ENCODE assay signal across 8 cellular contexts in the genomic region with DNA sequence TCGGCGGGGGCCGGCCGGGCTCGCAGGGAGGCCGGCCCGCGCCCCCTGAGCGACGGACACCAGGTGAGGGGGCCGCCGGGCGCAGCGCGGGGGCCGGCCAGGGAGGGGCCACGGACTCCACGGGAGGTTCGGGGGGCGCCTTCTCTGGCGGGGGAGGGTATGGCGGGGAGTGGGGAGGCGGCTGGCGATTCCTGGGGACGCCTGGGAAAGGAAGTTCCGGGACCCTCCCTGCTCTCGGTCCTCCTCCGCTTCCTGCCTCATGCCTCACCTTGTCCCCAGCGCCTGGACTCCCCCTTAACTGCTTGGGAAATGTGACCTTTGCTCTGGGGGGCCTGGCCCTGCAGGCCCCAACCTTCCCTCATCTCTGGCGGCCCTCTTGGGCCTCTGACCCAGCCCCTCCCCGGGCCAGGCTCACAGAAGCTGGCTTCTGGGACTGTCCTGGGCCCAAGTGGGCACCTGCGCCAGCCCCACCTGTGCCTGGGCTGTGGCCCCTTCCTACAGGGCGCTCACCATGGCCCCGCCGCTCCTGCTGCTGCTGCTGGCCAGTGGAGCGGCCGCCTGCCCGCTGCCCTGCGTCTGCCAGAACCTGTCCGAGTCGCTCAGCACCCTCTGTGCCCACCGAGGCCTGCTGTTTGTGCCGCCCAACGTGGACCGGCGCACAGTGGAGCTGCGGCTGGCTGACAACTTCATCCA. TPM values are rescaled to one million over a fixed set of nuclear protein-coding genes. Genes with fewer than 3 reads are reported as not detected.
DNase-seq lines count a peak whose midpoint lies in the region; ATAC-seq and TF ChIP-seq lines count a peak whose summit lies in the region.

No MANE protein-coding gene starts in this region.

- intact Hi-C loops in lower lobe of right lung (cut with DNase I) (no loop called here), head of caudate nucleus (cut with DNase I) (loop anchor here (5.0 kb wide), 1 partner anchor 100 kb away; the partner anchor contains the start of gene PC)

- no peaks in the 10 kb centered on the region for H3K27me3 Mint-ChIP-seq in CD4-positive, CD25-positive, alpha-beta regulatory T cell

- ATAC-seq in CD4-positive, CD25-positive, alpha-beta regulatory T cell (ENCODE audit: low read depth in 2 of 2), result no peak
- ATAC-seq in HG02678 (IDR thresholded peaks at IDR 0.05; ENCODE audit: unreplicated experiment) (peak; percentile 1), lower lobe of right lung (no peak), HG02610 (IDR thresholded peaks at IDR 0.05; ENCODE audit: unreplicated experiment) (no peak), HG03159 (IDR thresholded peaks at IDR 0.05; ENCODE audit: unreplicated experiment) (no peak), HG02884 (IDR thresholded peaks at IDR 0.05; ENCODE audit: unreplicated experiment) (no peak)

- H3K4me3 Mint-ChIP-seq in CD4-positive, CD25-positive, alpha-beta regulatory T cell, result peak overlapping the region; percentile 68 to 85 (median 78)

- no peaks in the 10 kb centered on the region for H3K9me3 ChIP-seq in CD4-positive, CD25-positive, alpha-beta regulatory T cell (ENCODE audit: control insufficient read depth in 2 of 2, low read length in 2 of 2)
- H3K9me3 ChIP-seq in adipocyte (ENCODE audit: control insufficient read depth, low read length) (no peaks in the 10 kb centered on the region), lower lobe of right lung (no peaks in the 10 kb centered on the region)

- no peak overlapping the region for H3K27ac Mint-ChIP-seq in CD4-positive, CD25-positive, alpha-beta regulatory T cell

- H3K4me1 Mint-ChIP-seq in CD4-positive, CD25-positive, alpha-beta regulatory T cell, result peaks cover 0 to 8% (median 5%) of the 10 kb centered on the region in 4 donors

- no peaks in the 10 kb centered on the region for H3K27me3 ChIP-seq in CD4-positive, CD25-positive, alpha-beta regulatory T cell (ENCODE audit: control insufficient read depth, insufficient read depth, low read length)
- H3K27me3 ChIP-seq in adipocyte (replicated peaks; ENCODE audit: control insufficient read depth, insufficient read depth, low read length), result no peaks in the 10 kb centered on the region
- H3K27me3 ChIP-seq in lower lobe of right lung (ENCODE audit: low read depth), result no peaks in the 10 kb centered on the region

- TF ChIP-seq CTCF in lower lobe of right lung (IDR thresholded peaks at IDR 0.05), result no peak

- no peaks in the 10 kb centered on the region for H3K36me3 Mint-ChIP-seq in CD4-positive, CD25-positive, alpha-beta regulatory T cell

- H3K4me3 ChIP-seq in CD4-positive, CD25-positive, alpha-beta regulatory T cell (ENCODE audit: low read depth, low read length), result no peak overlapping the region
- H3K4me3 ChIP-seq in adipocyte (ENCODE audit: low read length) (peak overlapping the region; percentile 80), lower lobe of right lung (peak overlapping the region; percentile 49)

- no peak for DNase-seq in CD4-positive, CD25-positive, alpha-beta regulatory T cell
- no peak for DNase-seq in adipocyte (ENCODE audit: low read depth)
- DNase-seq in lower lobe of right lung, result no peak
- DNase-seq in head of caudate nucleus, result no peak

- H3K9me3 Mint-ChIP-seq in CD4-positive, CD25-positive, alpha-beta regulatory T cell, result no peaks in the 10 kb centered on the region

- H3K36me3 ChIP-seq in CD4-positive, CD25-positive, alpha-beta regulatory T cell (ENCODE audit: control insufficient read depth, insufficient read depth, low read length), result no peaks in the 10 kb centered on the region
- H3K36me3 ChIP-seq in adipocyte (ENCODE audit: control insufficient read depth, insufficient read depth, low read length, severe bottlenecking), result peaks cover 16% of the 10 kb centered on the region
- no peaks in the 10 kb centered on the region for H3K36me3 ChIP-seq in lower lobe of right lung

- H3K4me1 ChIP-seq in CD4-positive, CD25-positive, alpha-beta regulatory T cell (ENCODE audit: control insufficient read depth, insufficient read depth, low read length, poor library complexity, severe bottlenecking), result peaks cover 14% of the 10 kb centered on the region
- H3K4me1 ChIP-seq in adipocyte (ENCODE audit: control insufficient read depth, insufficient read depth, low read length) (peaks cover 6% of the 10 kb centered on the region), lower lobe of right lung (peaks cover 9% of the 10 kb centered on the region)

- no peak overlapping the region for H3K27ac ChIP-seq in CD4-positive, CD25-positive, alpha-beta regulatory T cell (ENCODE audit: insufficient read depth, low read length, poor library complexity, severe bottlenecking)
- H3K27ac ChIP-seq in lower lobe of right lung, result peak overlapping the region; percentile 49

- peak overlapping the region; percentile 80 for H3K9ac ChIP-seq in adipocyte (ENCODE audit: low read length)

RNA-seq across cellular contexts. Expression of gene LRFN4, which starts 0.5 kb away (rescaled TPM):
- total RNA-seq in CD4-positive, CD25-positive, alpha-beta regulatory T cell, result 8.0 TPM
- polyA plus RNA-seq in CD4-positive, CD25-positive, alpha-beta regulatory T cell, result 1 to 10 TPM in 3 of 4 donors, under 1 TPM in 1; 0.87 to 1.8 (median 1.3) TPM
- total RNA-seq in lower lobe of right lung, result 15.7 TPM

RNA-seq across cellular contexts. Expression of gene RCE1, which starts 14.1 kb away (rescaled TPM):
- total RNA-seq in CD4-positive, CD25-positive, alpha-beta regulatory T cell, result 45.6 TPM
- 10 to 100 TPM; 20.6 to 26.0 (median 21.6) TPM for polyA plus RNA-seq in CD4-positive, CD25-positive, alpha-beta regulatory T cell
- 18.9 TPM for total RNA-seq in lower lobe of right lung
